1 cellular context compared by ENCODE assay signal in the genomic region with DNA sequence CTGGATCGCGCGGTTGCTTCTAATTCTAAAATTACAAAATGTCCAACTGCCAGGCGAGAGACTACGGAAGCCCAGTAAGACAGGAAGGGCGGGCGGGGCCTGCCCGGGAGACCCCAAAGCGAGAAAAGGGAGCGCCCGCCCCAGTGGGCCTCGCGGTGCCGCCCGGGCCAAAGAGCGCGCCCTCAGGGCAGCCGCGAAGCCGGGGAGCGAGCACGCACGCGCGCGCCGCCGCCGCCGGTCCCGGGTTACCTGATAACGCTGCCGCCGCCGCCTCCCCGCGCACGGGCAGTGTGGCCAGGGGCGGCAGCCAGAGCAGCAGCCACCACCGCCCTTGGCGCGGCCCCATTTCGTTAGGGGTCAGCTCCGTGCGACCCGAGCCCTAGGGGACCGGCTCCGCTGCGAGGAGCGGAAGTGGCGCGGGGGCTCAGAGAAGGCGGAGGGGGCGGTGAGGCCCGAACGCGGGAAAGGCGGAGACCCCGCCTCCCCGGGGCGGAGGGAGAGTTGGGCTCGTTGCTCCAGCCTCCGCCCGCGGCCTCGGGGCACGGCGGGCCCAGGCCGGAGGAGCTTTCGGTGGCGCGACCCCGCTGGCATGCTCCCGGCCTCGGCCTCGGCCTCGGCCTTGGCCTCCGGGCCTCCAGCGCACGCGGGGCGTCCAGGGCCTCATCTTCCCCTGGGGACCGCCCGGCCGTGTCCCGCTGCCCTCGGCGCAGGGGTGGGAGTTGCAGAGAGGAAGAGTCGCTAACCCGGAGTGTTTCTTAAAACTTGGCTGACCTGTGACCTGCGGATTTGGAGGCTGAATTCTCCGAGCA.
TF ChIP-seq lines count a peak whose summit lies in the region.

A gene with protein sequence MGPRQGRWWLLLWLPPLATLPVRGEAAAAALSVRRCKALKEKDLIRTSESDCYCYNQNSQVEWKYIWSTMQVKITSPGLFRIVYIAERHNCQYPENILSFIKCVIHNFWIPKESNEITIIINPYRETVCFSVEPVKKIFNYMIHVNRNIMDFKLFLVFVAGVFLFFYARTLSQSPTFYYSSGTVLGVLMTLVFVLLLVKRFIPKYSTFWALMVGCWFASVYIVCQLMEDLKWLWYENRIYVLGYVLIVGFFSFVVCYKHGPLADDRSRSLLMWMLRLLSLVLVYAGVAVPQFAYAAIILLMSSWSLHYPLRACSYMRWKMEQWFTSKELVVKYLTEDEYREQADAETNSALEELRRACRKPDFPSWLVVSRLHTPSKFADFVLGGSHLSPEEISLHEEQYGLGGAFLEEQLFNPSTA (minus strand): TSS at position 413 of the 809 bp plus-strand sequence. CDS start 67 bp downstream, at position 346.

TF ChIP-seq in K562, 482 proteins besides CTCF, POLR2A, EP300 and RAD21 (continued from another document and continues in another):
- TF ChIP-seq CREB1 (IDR thresholded peaks at IDR 0.05): peak; percentile 11; the same call in 1 of the 2 replicates
- TF ChIP-seq CREB1 (CRISPR knock-in tag; IDR thresholded peaks at IDR 0.05): no peak; the same call in 1 of the 2 replicates
- 0 out of 2 replicates have a peak, but pooled peaks have one; percentile 35 for TF ChIP-seq GATAD2B (IDR thresholded peaks at IDR 0.05; ENCODE audit: borderline replicate concordance)
- peak; percentile 77 for TF ChIP-seq ZSCAN29 (IDR thresholded peaks at IDR 0.05)
- no peak for TF ChIP-seq ZNF124 (CRISPR knock-in tag; IDR thresholded peaks at IDR 0.05)
- TF ChIP-seq CTBP1 (IDR thresholded peaks at IDR 0.05; ENCODE audit: borderline replicate concordance): peak; percentile 91
- peak; percentile 50 for TF ChIP-seq MYC (IDR thresholded peaks at IDR 0.05; ENCODE audit: low read depth, low read length)
- no peak for TF ChIP-seq MYC (CRISPR knock-in tag; IDR thresholded peaks at IDR 0.05; ENCODE audit: borderline replicate concordance, low read depth)
- TF ChIP-seq BCL6 (CRISPR knock-in tag; IDR thresholded peaks at IDR 0.05): no peak
- 0 out of 4 replicates have a peak, but pooled peaks of 1 of the 2 experiments have one; percentile 18 for TF ChIP-seq HDAC1 (IDR thresholded peaks at IDR 0.05)
- TF ChIP-seq TBP (optimal IDR thresholded peaks at IDR 0.05; ENCODE audit: low read depth, low read length): no peak
- TF ChIP-seq, protein P1, sequence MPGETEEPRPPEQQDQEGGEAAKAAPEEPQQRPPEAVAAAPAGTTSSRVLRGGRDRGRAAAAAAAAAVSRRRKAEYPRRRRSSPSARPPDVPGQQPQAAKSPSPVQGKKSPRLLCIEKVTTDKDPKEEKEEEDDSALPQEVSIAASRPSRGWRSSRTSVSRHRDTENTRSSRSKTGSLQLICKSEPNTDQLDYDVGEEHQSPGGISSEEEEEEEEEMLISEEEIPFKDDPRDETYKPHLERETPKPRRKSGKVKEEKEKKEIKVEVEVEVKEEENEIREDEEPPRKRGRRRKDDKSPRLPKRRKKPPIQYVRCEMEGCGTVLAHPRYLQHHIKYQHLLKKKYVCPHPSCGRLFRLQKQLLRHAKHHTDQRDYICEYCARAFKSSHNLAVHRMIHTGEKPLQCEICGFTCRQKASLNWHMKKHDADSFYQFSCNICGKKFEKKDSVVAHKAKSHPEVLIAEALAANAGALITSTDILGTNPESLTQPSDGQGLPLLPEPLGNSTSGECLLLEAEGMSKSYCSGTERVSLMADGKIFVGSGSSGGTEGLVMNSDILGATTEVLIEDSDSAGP (CRISPR knock-in tag; IDR thresholded peaks at IDR 0.05): no peak
- TF ChIP-seq LEF1 (IDR thresholded peaks at IDR 0.05): no peak
- peak in 2 of 3 experiments; percentile 22 to 27 for TF ChIP-seq YY1 (IDR thresholded peaks at IDR 0.05; ENCODE audit: borderline replicate concordance in 1 of 3, control insufficient read depth in 1 of 3, extremely low read depth in 1 of 3, insufficient read depth in 3 of 3, insufficient read length in 1 of 3, insufficient replicate concordance in 2 of 3, low read depth in 1 of 3, low read length in 2 of 3)
- no peak for TF ChIP-seq MXI1 (IDR thresholded peaks at IDR 0.05; ENCODE audit: low read depth, low read length)
- TF ChIP-seq SMARCE1 (IDR thresholded peaks at IDR 0.05): no peak
- peak in 1 of 2 experiments; percentile 8; a peak in 1 of 4 replicates for TF ChIP-seq RCOR1 (IDR thresholded peaks at IDR 0.05; ENCODE audit: borderline replicate concordance in 1 of 2, low read depth in 2 of 2, low read length in 2 of 2)
- TF ChIP-seq, protein P2, sequence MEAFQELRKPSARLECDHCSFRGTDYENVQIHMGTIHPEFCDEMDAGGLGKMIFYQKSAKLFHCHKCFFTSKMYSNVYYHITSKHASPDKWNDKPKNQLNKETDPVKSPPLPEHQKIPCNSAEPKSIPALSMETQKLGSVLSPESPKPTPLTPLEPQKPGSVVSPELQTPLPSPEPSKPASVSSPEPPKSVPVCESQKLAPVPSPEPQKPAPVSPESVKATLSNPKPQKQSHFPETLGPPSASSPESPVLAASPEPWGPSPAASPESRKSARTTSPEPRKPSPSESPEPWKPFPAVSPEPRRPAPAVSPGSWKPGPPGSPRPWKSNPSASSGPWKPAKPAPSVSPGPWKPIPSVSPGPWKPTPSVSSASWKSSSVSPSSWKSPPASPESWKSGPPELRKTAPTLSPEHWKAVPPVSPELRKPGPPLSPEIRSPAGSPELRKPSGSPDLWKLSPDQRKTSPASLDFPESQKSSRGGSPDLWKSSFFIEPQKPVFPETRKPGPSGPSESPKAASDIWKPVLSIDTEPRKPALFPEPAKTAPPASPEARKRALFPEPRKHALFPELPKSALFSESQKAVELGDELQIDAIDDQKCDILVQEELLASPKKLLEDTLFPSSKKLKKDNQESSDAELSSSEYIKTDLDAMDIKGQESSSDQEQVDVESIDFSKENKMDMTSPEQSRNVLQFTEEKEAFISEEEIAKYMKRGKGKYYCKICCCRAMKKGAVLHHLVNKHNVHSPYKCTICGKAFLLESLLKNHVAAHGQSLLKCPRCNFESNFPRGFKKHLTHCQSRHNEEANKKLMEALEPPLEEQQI (IDR thresholded peaks at IDR 0.05): no peak
- peak; percentile 57; the same call in 1 of the 2 replicates for TF ChIP-seq KLF1 (tag; IDR thresholded peaks at IDR 0.05)
- no peak for TF ChIP-seq PRPF4 (IDR thresholded peaks at IDR 0.05; ENCODE audit: insufficient read depth, low read depth, low read length, poor library complexity, severe bottlenecking)
- TF ChIP-seq, protein P3, sequence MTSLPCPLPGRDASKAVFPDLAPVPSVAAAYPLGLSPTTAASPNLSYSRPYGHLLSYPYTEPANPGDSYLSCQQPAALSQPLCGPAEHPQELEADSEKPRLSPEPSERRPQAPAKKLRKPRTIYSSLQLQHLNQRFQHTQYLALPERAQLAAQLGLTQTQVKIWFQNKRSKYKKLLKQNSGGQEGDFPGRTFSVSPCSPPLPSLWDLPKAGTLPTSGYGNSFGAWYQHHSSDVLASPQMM (CRISPR knock-in tag; IDR thresholded peaks at IDR 0.05): no peak
- peak; percentile 96 for TF ChIP-seq RBM25 (IDR thresholded peaks at IDR 0.05; ENCODE audit: low read depth, low read length, severe bottlenecking)
- TF ChIP-seq TEAD1 (CRISPR knock-in tag; IDR thresholded peaks at IDR 0.05): peak in 1 of 2 experiments; percentile 39; a peak in 1 of 4 replicates
- TF ChIP-seq, protein P4, sequence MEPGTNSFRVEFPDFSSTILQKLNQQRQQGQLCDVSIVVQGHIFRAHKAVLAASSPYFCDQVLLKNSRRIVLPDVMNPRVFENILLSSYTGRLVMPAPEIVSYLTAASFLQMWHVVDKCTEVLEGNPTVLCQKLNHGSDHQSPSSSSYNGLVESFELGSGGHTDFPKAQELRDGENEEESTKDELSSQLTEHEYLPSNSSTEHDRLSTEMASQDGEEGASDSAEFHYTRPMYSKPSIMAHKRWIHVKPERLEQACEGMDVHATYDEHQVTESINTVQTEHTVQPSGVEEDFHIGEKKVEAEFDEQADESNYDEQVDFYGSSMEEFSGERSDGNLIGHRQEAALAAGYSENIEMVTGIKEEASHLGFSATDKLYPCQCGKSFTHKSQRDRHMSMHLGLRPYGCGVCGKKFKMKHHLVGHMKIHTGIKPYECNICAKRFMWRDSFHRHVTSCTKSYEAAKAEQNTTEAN (CRISPR knock-in tag; IDR thresholded peaks at IDR 0.05): no peak
- TF ChIP-seq NR3C1 (CRISPR knock-in tag; IDR thresholded peaks at IDR 0.05): peak; percentile 73; the same call in 1 of the 2 replicates
- TF ChIP-seq CBX8 (IDR thresholded peaks at IDR 0.05; ENCODE audit: borderline replicate concordance, extremely low read depth, low read depth, low read length, poor library complexity, severe bottlenecking): no peak
- no peak for TF ChIP-seq ARID1B (IDR thresholded peaks at IDR 0.05)
- TF ChIP-seq, protein P5, sequence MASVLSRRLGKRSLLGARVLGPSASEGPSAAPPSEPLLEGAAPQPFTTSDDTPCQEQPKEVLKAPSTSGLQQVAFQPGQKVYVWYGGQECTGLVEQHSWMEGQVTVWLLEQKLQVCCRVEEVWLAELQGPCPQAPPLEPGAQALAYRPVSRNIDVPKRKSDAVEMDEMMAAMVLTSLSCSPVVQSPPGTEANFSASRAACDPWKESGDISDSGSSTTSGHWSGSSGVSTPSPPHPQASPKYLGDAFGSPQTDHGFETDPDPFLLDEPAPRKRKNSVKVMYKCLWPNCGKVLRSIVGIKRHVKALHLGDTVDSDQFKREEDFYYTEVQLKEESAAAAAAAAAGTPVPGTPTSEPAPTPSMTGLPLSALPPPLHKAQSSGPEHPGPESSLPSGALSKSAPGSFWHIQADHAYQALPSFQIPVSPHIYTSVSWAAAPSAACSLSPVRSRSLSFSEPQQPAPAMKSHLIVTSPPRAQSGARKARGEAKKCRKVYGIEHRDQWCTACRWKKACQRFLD (CRISPR knock-in tag; IDR thresholded peaks at IDR 0.05): peak; percentile 85
- TF ChIP-seq, protein P6, sequence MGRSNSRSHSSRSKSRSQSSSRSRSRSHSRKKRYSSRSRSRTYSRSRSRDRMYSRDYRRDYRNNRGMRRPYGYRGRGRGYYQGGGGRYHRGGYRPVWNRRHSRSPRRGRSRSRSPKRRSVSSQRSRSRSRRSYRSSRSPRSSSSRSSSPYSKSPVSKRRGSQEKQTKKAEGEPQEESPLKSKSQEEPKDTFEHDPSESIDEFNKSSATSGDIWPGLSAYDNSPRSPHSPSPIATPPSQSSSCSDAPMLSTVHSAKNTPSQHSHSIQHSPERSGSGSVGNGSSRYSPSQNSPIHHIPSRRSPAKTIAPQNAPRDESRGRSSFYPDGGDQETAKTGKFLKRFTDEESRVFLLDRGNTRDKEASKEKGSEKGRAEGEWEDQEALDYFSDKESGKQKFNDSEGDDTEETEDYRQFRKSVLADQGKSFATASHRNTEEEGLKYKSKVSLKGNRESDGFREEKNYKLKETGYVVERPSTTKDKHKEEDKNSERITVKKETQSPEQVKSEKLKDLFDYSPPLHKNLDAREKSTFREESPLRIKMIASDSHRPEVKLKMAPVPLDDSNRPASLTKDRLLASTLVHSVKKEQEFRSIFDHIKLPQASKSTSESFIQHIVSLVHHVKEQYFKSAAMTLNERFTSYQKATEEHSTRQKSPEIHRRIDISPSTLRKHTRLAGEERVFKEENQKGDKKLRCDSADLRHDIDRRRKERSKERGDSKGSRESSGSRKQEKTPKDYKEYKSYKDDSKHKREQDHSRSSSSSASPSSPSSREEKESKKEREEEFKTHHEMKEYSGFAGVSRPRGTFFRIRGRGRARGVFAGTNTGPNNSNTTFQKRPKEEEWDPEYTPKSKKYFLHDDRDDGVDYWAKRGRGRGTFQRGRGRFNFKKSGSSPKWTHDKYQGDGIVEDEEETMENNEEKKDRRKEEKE (IDR thresholded peaks at IDR 0.05; ENCODE audit: borderline replicate concordance in 1 of 2, control insufficient read depth in 1 of 2, low read depth in 2 of 2, low read length in 1 of 2): 0 out of 4 replicates have a peak, but pooled peaks of 1 of the 2 experiments have one; percentile 48
- no peak for TF ChIP-seq SREBF1 (IDR thresholded peaks at IDR 0.05; ENCODE audit: borderline replicate concordance, low read depth, low read length)
- peak; percentile 65; the same call in 1 of the 2 replicates for TF ChIP-seq ESRRA (IDR thresholded peaks at IDR 0.05; ENCODE audit: borderline replicate concordance, low read depth)
- TF ChIP-seq, protein P7, sequence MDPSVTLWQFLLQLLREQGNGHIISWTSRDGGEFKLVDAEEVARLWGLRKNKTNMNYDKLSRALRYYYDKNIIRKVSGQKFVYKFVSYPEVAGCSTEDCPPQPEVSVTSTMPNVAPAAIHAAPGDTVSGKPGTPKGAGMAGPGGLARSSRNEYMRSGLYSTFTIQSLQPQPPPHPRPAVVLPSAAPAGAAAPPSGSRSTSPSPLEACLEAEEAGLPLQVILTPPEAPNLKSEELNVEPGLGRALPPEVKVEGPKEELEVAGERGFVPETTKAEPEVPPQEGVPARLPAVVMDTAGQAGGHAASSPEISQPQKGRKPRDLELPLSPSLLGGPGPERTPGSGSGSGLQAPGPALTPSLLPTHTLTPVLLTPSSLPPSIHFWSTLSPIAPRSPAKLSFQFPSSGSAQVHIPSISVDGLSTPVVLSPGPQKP (CRISPR knock-in tag; IDR thresholded peaks at IDR 0.05): no peak
- TF ChIP-seq SIN3B (IDR thresholded peaks at IDR 0.05; ENCODE audit: low read depth): no peak
- TF ChIP-seq MCM3 (IDR thresholded peaks at IDR 0.05): no peak
- no peak for TF ChIP-seq ZNF274 (IDR thresholded peaks at IDR 0.05; ENCODE audit: borderline replicate concordance, low read depth, low read length)
- TF ChIP-seq, protein P8, sequence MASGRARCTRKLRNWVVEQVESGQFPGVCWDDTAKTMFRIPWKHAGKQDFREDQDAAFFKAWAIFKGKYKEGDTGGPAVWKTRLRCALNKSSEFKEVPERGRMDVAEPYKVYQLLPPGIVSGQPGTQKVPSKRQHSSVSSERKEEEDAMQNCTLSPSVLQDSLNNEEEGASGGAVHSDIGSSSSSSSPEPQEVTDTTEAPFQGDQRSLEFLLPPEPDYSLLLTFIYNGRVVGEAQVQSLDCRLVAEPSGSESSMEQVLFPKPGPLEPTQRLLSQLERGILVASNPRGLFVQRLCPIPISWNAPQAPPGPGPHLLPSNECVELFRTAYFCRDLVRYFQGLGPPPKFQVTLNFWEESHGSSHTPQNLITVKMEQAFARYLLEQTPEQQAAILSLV (tag; IDR thresholded peaks at IDR 0.05): no peak
- peak; percentile 48; the same call in 1 of the 2 replicates for TF ChIP-seq CBX5 (IDR thresholded peaks at IDR 0.05; ENCODE audit: borderline replicate concordance, low read depth)
- no peak for TF ChIP-seq TFAM (CRISPR knock-in tag; conservative IDR thresholded peaks at IDR 0.05)
- no peak for TF ChIP-seq NELFE (IDR thresholded peaks at IDR 0.05; ENCODE audit: insufficient read depth, insufficient read length)
- no peak for TF ChIP-seq HSF4 (CRISPR knock-in tag; IDR thresholded peaks at IDR 0.05; ENCODE audit: borderline replicate concordance)
- no peak for TF ChIP-seq ZNF668 (CRISPR knock-in tag; IDR thresholded peaks at IDR 0.05)
- no peak for TF ChIP-seq NFYB (IDR thresholded peaks at IDR 0.05; ENCODE audit: extremely low read depth, insufficient read length)
- TF ChIP-seq MAZ (CRISPR knock-in tag; conservative IDR thresholded peaks at IDR 0.05 in 1 of 2, IDR thresholded peaks at IDR 0.05 in 1 of 2): peak; percentile 87 to 90
- TF ChIP-seq SIRT6 (IDR thresholded peaks at IDR 0.05; ENCODE audit: low read depth, low read length): no peak
- TF ChIP-seq WHSC1 (IDR thresholded peaks at IDR 0.05; ENCODE audit: low read length): no peak
- no peak for TF ChIP-seq HLTF (IDR thresholded peaks at IDR 0.05)
- no peak for TF ChIP-seq ESRRB (CRISPR knock-in tag; IDR thresholded peaks at IDR 0.05; ENCODE audit: borderline replicate concordance)
